8 cellular contexts compared by ENCODE assay signal in genomic region chr17:77140878-77141767, GRCh38. TPM values are rescaled to one million over a fixed set of nuclear protein-coding genes. Genes with fewer than 3 reads are reported as not detected.
A peak's percentile ranks its signal among the peaks of the same experiment; 100 is the strongest.
DNase-seq lines count a peak whose midpoint lies in the region; ATAC-seq, FAIRE-seq and TF ChIP-seq lines count a peak whose summit lies in the region.

Gene SEC14L1 (plus strand): TSS chr17:77140969. CDS start chr17:77143597, 2,628 bp downstream.

- peaks cover 17% of the 10 kb centered on the region in 2 donors for H3K4me1 ChIP-seq in kidney (ENCODE audit: control insufficient read depth in 1 of 2, insufficient read depth in 1 of 2, low read depth in 1 of 2, low read length in 2 of 2)

- H3K27ac ChIP-seq in kidney (ENCODE audit: low read depth in 2 of 2, low read length in 2 of 2) = peak within 1 kb of the TSS; percentile 93 to 96

- DNase-seq in AML-193 (lab: John Stamatoyannopoulos, UW) = peak; percentile 29 to 32
- peak in 23 of 34 experiments; percentile 3 to 35 (median 16) for DNase-seq in T-cell
- DNase-seq in bronchial epithelial cell (ENCODE audit: low read depth) = no peak
- peak; percentile 88 for DNase-seq in kidney
- peak; percentile 49 for DNase-seq in stimulated activated CD4-positive, alpha-beta T cell treated with anti-CD3 and anti-CD28 coated beads, Interleukin-15, amount 100 ng/mL, for 24 hours
- no peak for DNase-seq in COLO829 (ENCODE audit: low spot score)

- peak within 1 kb of the TSS; percentile 91 to 97 for H3K9ac ChIP-seq in kidney (ENCODE audit: low read length in 2 of 2)

- POLR2A ChIA-PET in T-cell (lab: Charles Lee) = interaction anchor here in 1 of 2 donors (0.7 to 1.6 kb wide), 6 partner anchors 13 to 817 kb away, joined by 3 to 8 read pairs (median 4); partner anchors contain the start of gene TNRC6C

- TF ChIP-seq CTCF in bronchial epithelial cell (IDR thresholded peaks at IDR 0.05; ENCODE audit: insufficient read depth, low read length, severe bottlenecking) (no peak), kidney (IDR thresholded peaks at IDR 0.05; ENCODE audit: borderline replicate concordance, extremely low read depth, insufficient read depth) (no peak)

- no peaks in the 10 kb centered on the region for H3K9me3 ChIP-seq in kidney (ENCODE audit: control insufficient read depth in 1 of 2, low read length in 2 of 2)

- intact Hi-C loops in kidney (cut with DNase I) = no loop called here

- peak; percentile 51 for ATAC-seq in GM19324 (IDR thresholded peaks at IDR 0.05; ENCODE audit: low FRiP score, unreplicated experiment)
- ATAC-seq in HG03565 (IDR thresholded peaks at IDR 0.05; ENCODE audit: unreplicated experiment) = peak; percentile 6
- peak in 3 of 4 experiments; percentile 59 to 74 (median 69) for ATAC-seq in T-cell (replicated peaks in 1 of 4)

- H3K4me1 Mint-ChIP-seq in T-cell = peaks cover 56 to 69% (median 63%) of the 10 kb centered on the region in 3 donors

- CTCF ChIA-PET in T-cell (lab: Charles Lee) = interaction anchor here in 1 of 2 donors (0.6 to 2.5 kb wide), 7 partner anchors 11 to 54 kb away, joined by 3 to 22 read pairs (median 6); no protein-coding TSS in a partner anchor

- H3K4me3 ChIP-seq in bronchial epithelial cell (ENCODE audit: low read depth, low read length) (peak within 1 kb of the TSS; percentile 79), kidney (ENCODE audit: low read length in 2 of 2) (peak within 1 kb of the TSS; percentile 92 to 95)

- peaks cover 0 to 12% (median 5%) of the 10 kb centered on the region in 3 donors for H3K9me3 Mint-ChIP-seq in T-cell

- peak within 1 kb of the TSS; percentile 83 to 89 for H3K27ac Mint-ChIP-seq in T-cell

- FAIRE-seq in bronchial epithelial cell (lab: Jason Lieb, UNC) (no peak), kidney (lab: Jason Lieb, UNC) (no peak)

- H3K27me3 Mint-ChIP-seq in T-cell = no peaks in the 10 kb centered on the region

- peaks cover 25% of the 10 kb centered on the region for H3K36me3 Mint-ChIP-seq in T-cell

- H3K4me3 Mint-ChIP-seq in T-cell = peak within 1 kb of the TSS; percentile 85 to 89 (median 86)

- peaks cover 7% of the 10 kb centered on the region for H3K36me3 ChIP-seq in bronchial epithelial cell (ENCODE audit: control insufficient read depth, insufficient read depth, low read length)
- peaks cover 7 to 15% of the 10 kb centered on the region in 2 donors for H3K36me3 ChIP-seq in kidney (ENCODE audit: control insufficient read depth in 1 of 2, insufficient read depth in 2 of 2, low read length in 2 of 2)

- no peaks in the 10 kb centered on the region for H3K27me3 ChIP-seq in bronchial epithelial cell (ENCODE audit: control insufficient read depth, insufficient read depth, low read length)

RNA-seq across cellular contexts. Expression of gene SEC14L1, which starts in this region (rescaled TPM):
- total RNA-seq in T-cell (10 to 100 TPM; 36.9 to 71.6 (median 46.2) TPM), bronchial epithelial cell (21.6 and 25.3 TPM in 2 replicates), kidney (157 TPM)
- 49.2 TPM for polyA plus RNA-seq in kidney (ENCODE audit: insufficient read depth, low read depth, low replicate concordance)

Comparison
In these comparisons a context has a peak if more than half of its experiments do, and no peak if none do; other contexts are left out.
1. DNase-seq: peak in AML-193 (2 of 2), T-cell (23 of 34), kidney (single experiment) and stimulated activated CD4-positive, alpha-beta T cell treated with anti-CD3 and anti-CD28 coated beads, Interleukin-15, amount 100 ng/mL, for 24 hours (single experiment); none in bronchial epithelial cell (single experiment) and COLO829 (single experiment).
2. ATAC-seq: peak in every context shown above with its lines; median percentile 69 in T-cell; 51 in GM19324; 6 in HG03565.